In the genomic region with DNA sequence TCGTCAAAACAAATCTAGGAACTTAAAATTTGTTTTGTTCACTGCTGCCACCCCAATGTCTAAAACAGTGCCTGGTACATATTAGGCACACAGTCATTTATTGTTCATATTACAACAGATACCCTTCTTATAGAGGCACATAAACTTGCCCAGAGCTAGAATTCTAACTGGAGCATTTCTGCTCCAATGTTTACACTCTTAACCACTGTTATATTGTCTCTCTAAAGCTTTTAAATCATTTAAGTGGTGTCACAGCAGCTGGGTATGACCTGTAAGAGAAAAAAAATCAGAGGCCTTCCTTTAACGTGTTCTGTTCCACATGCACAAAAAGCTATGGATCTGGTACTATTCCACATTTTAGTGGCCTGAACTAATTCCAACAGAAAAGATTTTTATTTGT, we compare ENCODE assay signal across 1 cellular context.
TF ChIP-seq lines count a peak whose summit lies in the region.

No MANE protein-coding gene starts in this region.

TF ChIP-seq in WTC11, 78 proteins besides CTCF, POLR2A, EP300 and RAD21 (continued from another document):
- TF ChIP-seq, protein P1, sequence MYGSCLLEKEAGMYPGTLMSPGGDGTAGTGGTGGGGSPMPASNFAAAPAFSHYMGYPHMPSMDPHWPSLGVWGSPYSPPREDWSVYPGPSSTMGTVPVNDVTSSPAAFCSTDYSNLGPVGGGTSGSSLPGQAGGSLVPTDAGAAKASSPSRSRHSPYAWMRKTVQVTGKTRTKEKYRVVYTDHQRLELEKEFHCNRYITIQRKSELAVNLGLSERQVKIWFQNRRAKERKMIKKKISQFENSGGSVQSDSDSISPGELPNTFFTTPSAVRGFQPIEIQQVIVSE (CRISPR knock-in tag; IDR thresholded peaks at IDR 0.05; ENCODE audit: borderline replicate concordance), result no peak
- TF ChIP-seq, protein P2, sequence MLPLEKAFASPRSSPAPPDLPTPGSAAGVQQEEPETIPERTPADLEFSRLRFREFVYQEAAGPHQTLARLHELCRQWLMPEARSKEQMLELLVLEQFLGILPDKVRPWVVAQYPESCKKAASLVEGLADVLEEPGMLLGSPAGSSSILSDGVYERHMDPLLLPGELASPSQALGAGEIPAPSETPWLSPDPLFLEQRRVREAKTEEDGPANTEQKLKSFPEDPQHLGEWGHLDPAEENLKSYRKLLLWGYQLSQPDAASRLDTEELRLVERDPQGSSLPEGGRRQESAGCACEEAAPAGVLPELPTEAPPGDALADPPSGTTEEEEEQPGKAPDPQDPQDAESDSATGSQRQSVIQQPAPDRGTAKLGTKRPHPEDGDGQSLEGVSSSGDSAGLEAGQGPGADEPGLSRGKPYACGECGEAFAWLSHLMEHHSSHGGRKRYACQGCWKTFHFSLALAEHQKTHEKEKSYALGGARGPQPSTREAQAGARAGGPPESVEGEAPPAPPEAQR (CRISPR knock-in tag; IDR thresholded peaks at IDR 0.05), result no peak
- TF ChIP-seq, protein P3, sequence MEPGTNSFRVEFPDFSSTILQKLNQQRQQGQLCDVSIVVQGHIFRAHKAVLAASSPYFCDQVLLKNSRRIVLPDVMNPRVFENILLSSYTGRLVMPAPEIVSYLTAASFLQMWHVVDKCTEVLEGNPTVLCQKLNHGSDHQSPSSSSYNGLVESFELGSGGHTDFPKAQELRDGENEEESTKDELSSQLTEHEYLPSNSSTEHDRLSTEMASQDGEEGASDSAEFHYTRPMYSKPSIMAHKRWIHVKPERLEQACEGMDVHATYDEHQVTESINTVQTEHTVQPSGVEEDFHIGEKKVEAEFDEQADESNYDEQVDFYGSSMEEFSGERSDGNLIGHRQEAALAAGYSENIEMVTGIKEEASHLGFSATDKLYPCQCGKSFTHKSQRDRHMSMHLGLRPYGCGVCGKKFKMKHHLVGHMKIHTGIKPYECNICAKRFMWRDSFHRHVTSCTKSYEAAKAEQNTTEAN (CRISPR knock-in tag; IDR thresholded peaks at IDR 0.05), result no peak
- TF ChIP-seq, protein P4, sequence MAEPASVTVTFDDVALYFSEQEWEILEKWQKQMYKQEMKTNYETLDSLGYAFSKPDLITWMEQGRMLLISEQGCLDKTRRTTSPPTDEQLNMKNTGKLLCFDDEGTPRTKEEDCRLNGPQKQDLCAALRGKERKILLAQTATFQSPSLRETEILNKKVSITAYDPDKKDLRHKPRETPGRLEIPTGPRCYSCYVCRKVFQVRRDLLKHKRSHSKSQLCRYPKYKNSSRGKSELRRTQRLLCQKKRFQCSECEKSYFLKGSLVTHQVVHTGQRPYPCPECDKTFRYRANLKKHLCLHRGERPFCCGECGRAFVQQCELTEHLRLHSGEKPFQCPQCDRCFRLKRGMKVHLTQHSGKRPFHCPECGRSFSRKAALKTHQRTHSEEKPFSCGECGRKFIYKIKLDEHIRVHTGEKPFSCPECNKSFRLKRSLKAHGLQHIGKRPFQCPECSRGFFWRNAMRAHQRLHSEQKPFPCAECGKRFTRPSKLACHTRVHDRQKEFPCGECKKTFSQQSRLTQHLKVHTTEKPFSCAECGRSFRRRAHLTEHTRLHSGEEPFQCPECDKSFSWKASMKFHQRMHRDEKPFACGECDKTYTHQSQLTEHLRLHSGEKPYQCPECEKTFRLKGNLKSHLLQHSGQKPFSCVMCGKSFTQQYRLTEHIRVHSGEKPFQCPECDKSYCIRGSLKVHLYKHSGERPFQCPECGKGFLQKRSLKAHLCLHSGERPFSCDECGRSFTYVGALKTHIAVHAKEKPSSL (CRISPR knock-in tag; conservative IDR thresholded peaks at IDR 0.05), result no peak
- TF ChIP-seq, protein P5, sequence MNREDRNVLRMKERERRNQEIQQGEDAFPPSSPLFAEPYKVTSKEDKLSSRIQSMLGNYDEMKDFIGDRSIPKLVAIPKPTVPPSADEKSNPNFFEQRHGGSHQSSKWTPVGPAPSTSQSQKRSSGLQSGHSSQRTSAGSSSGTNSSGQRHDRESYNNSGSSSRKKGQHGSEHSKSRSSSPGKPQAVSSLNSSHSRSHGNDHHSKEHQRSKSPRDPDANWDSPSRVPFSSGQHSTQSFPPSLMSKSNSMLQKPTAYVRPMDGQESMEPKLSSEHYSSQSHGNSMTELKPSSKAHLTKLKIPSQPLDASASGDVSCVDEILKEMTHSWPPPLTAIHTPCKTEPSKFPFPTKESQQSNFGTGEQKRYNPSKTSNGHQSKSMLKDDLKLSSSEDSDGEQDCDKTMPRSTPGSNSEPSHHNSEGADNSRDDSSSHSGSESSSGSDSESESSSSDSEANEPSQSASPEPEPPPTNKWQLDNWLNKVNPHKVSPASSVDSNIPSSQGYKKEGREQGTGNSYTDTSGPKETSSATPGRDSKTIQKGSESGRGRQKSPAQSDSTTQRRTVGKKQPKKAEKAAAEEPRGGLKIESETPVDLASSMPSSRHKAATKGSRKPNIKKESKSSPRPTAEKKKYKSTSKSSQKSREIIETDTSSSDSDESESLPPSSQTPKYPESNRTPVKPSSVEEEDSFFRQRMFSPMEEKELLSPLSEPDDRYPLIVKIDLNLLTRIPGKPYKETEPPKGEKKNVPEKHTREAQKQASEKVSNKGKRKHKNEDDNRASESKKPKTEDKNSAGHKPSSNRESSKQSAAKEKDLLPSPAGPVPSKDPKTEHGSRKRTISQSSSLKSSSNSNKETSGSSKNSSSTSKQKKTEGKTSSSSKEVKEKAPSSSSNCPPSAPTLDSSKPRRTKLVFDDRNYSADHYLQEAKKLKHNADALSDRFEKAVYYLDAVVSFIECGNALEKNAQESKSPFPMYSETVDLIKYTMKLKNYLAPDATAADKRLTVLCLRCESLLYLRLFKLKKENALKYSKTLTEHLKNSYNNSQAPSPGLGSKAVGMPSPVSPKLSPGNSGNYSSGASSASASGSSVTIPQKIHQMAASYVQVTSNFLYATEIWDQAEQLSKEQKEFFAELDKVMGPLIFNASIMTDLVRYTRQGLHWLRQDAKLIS (CRISPR knock-in tag; IDR thresholded peaks at IDR 0.05; ENCODE audit: borderline replicate concordance), result no peak
- TF ChIP-seq ZNF423 (CRISPR knock-in tag; IDR thresholded peaks at IDR 0.05) (no peak), EMX1 (CRISPR knock-in tag; IDR thresholded peaks at IDR 0.05) (no peak)
